Comparison of ENCODE assay signal across 8 cellular contexts in genomic region chr6:36594029-36594815, GRCh38. TPM values are rescaled to one million over a fixed set of nuclear protein-coding genes. Genes with fewer than 3 reads are reported as not detected.
DNase-seq lines count a peak whose midpoint lies in the region; ATAC-seq and TF ChIP-seq lines count a peak whose summit lies in the region.

Gene SRSF3 (plus strand): TSS chr6:36594362. CDS start chr6:36596763, 2,401 bp downstream.

- peak within 1 kb of the TSS; percentile 99 for H3K27ac ChIP-seq in DOHH2 (ENCODE audit: low read depth, low read length)
- peak within 1 kb of the TSS; percentile 100 for H3K27ac ChIP-seq in KOPT-K1 (ENCODE audit: low read depth, low read length, poor library complexity, severe bottlenecking)
- H3K27ac ChIP-seq in Peyer's patch = peak within 1 kb of the TSS; percentile 86 to 98 (median 92)
- H3K27ac ChIP-seq in muscle layer of duodenum (ENCODE audit: low read length) = peak within 1 kb of the TSS; percentile 100

- peaks cover 76% of the 10 kb centered on the region for H3F3A ChIP-seq in DOHH2 (ENCODE audit: control insufficient read depth, insufficient read depth)

- H3K36me3 ChIP-seq in DOHH2 (ENCODE audit: control insufficient read depth, low read length) (peaks cover 51% of the 10 kb centered on the region), KOPT-K1 (ENCODE audit: insufficient read depth, low read length) (peaks cover 47% of the 10 kb centered on the region), Peyer's patch (peaks cover 0 to 27% (median 0%) of the 10 kb centered on the region in 3 donors), muscle layer of duodenum (ENCODE audit: control insufficient read depth in 1 of 2, insufficient read depth in 2 of 2, low read length in 2 of 2) (peaks cover 7 to 30% of the 10 kb centered on the region in 2 donors)

- H3K27me3 ChIP-seq in DOHH2 (ENCODE audit: control insufficient read depth, low read length) = no peaks in the 10 kb centered on the region
- H3K27me3 ChIP-seq in Peyer's patch = no peaks in the 10 kb centered on the region
- no peaks in the 10 kb centered on the region for H3K27me3 ChIP-seq in muscle layer of duodenum (ENCODE audit: low read depth, low read length)

- H3K9me2 ChIP-seq in DOHH2 (replicated peaks; ENCODE audit: control insufficient read depth, low read length) = no peaks in the 10 kb centered on the region

- peak; percentile 98 to 99 for TF ChIP-seq POLR2A in Peyer's patch (IDR thresholded peaks at IDR 0.05)

- TF ChIP-seq CTCF in DOHH2 (IDR thresholded peaks at IDR 0.05; ENCODE audit: low read depth, low read length, poor library complexity, severe bottlenecking) (peak; percentile 42), Peyer's patch (IDR thresholded peaks at IDR 0.05) (peak in 5 of 6 experiments; percentile 36 to 76 (median 66))

- peaks cover 52% of the 10 kb centered on the region for H3K79me2 ChIP-seq in DOHH2 (ENCODE audit: control insufficient read depth, low read length)

- H3K4me1 ChIP-seq in DOHH2 (ENCODE audit: control insufficient read depth, low read length) (peaks cover 67% of the 10 kb centered on the region), Peyer's patch (peaks cover 0 to 29% (median 11%) of the 10 kb centered on the region in 4 donors), muscle layer of duodenum (ENCODE audit: control insufficient read depth in 1 of 2, insufficient read depth in 2 of 2, low read length in 2 of 2) (peaks cover 0 to 23% of the 10 kb centered on the region in 2 donors)

- peak within 1 kb of the TSS; percentile 97 for H3K4me2 ChIP-seq in DOHH2 (ENCODE audit: low read length)

- peak within 1 kb of the TSS; percentile 95 for H3K4me3 ChIP-seq in DOHH2 (ENCODE audit: low read length)
- H3K4me3 ChIP-seq in Peyer's patch = peak within 1 kb of the TSS; percentile 56 to 79 (median 66)
- H3K4me3 ChIP-seq in muscle layer of duodenum (ENCODE audit: low read depth in 1 of 2, low read length in 2 of 2) = peak within 1 kb of the TSS; percentile 95 to 99

- H3K9me3 ChIP-seq in DOHH2 (ENCODE audit: control insufficient read depth, insufficient read depth, low read length) = no peaks in the 10 kb centered on the region
- H3K9me3 ChIP-seq in KOPT-K1 (ENCODE audit: insufficient read depth, low read length, poor library complexity, severe bottlenecking) = no peaks in the 10 kb centered on the region
- no peaks in the 10 kb centered on the region for H3K9me3 ChIP-seq in Peyer's patch
- no peaks in the 10 kb centered on the region for H3K9me3 ChIP-seq in muscle layer of duodenum (ENCODE audit: control insufficient read depth in 1 of 2, low read length in 2 of 2)

- H4K20me1 ChIP-seq in DOHH2 (ENCODE audit: control insufficient read depth, insufficient read depth, low read depth, low read length) = peaks cover 45% of the 10 kb centered on the region

- DNase-seq in Peyer's patch = peak; percentile 96 to 98 (median 97)
- peak; percentile 94 to 96 for DNase-seq in activated T-cell treated with anti-CD3 and anti-CD28 coated beads, Interleukin-2, amount 50 U/mL, for 48 hours
- DNase-seq in stimulated activated CD8-positive, alpha-beta memory T cell treated with anti-CD3 and anti-CD28 coated beads, Interleukin-7, amount 100 ng/mL, for 4 hours (ENCODE audit: low read depth in 2 of 2) = peak; percentile 91 to 94

- ATAC-seq in GM21786 (IDR thresholded peaks at IDR 0.05; ENCODE audit: unreplicated experiment) = peak; percentile 78
- peak; percentile 97 for ATAC-seq in esophagus mucosa

RNA-seq across cellular contexts. Expression of gene SRSF3, which starts in this region (rescaled TPM):
- 100 to 1,000 TPM; 101 to 156 (median 142) TPM for total RNA-seq in Peyer's patch
- 216 TPM for total RNA-seq in esophagus mucosa

Comparison
In these comparisons a context has a peak if more than half of its experiments do, and no peak if none do; other contexts are left out.
1. Peak in every context shown above with its lines: DNase-seq, ATAC-seq, H3K4me3 ChIP-seq and H3K27ac ChIP-seq.